In genomic region chr7:27141591-27142561, GRCh38 we compare ENCODE assay signal across 11 cellular contexts. TPM values are rescaled to one million over a fixed set of nuclear protein-coding genes. Genes with fewer than 3 reads are reported as not detected.
DNase-seq lines count a peak whose midpoint lies in the region; ATAC-seq, FAIRE-seq and TF ChIP-seq lines count a peak whose summit lies in the region.
"Had no signal": no experiment of that assay in that cellular context is flagged by ENCODE, and none has a peak within 500 bp of the region (broad histone marks: within the 10 kb centered on the region; RNA-seq: fewer than 3 reads in every experiment).

No MANE protein-coding gene starts in this region.

- H3K4me2 ChIP-seq in astrocyte (ENCODE audit: low read length): peak overlapping the region; percentile 80

- no peaks in the 10 kb centered on the region for H3K79me2 ChIP-seq in astrocyte (ENCODE audit: insufficient read depth, low read length)

- no peak for DNase-seq in astrocyte (ENCODE audit: low read depth)
- no peak for DNase-seq in kidney epithelial cell (ENCODE audit: low read depth)
- DNase-seq in skeletal muscle cell (ENCODE audit: low read depth): no peak
- no peak for DNase-seq in activated CD8-positive, alpha-beta T cell treated with anti-CD3 and anti-CD28 coated beads, Interleukin-2, amount 10 ng/mL, durations not matched to agents 7 days and 5 days
- DNase-seq: OCI-M1; stimulated activated CD4-positive, alpha-beta T cell treated with anti-CD3 and anti-CD28 coated beads, Interleukin-2, amount 100 ng/mL, for 24 hours had no signal

- H3K36me3 ChIP-seq in HEK293 (ENCODE audit: control insufficient read depth in 2 of 2, insufficient read depth in 1 of 2, low read length in 2 of 2) (peaks cover 0 to 64% of the 10 kb centered on the region in 2 experiments; a peak in 2 of 3 replicates), astrocyte (ENCODE audit: insufficient read depth, low read length) (no peaks in the 10 kb centered on the region), kidney epithelial cell (ENCODE audit: control insufficient read depth, insufficient read depth, low read length) (peaks cover 3% of the 10 kb centered on the region)

- peak overlapping the region; percentile 63 for H3K9ac ChIP-seq in astrocyte (ENCODE audit: low read length)

- TF ChIP-seq CTCF in HEK293 (tag by site-specific recombination; IDR thresholded peaks at IDR 0.05) (no peak), astrocyte (IDR thresholded peaks at IDR 0.05; ENCODE audit: insufficient read depth, low read depth, low read length) (no peak), kidney epithelial cell (IDR thresholded peaks at IDR 0.05; ENCODE audit: insufficient read depth, low read length, poor library complexity, severe bottlenecking) (no peak)

- no peaks in the 10 kb centered on the region for H3K9me3 ChIP-seq in HEK293 (ENCODE audit: control insufficient read depth, insufficient read depth, low read depth, low read length)
- peaks cover 8% of the 10 kb centered on the region for H3K9me3 ChIP-seq in astrocyte (ENCODE audit: insufficient read depth, low read depth, low read length)

- FAIRE-seq in astrocyte (lab: Jason Lieb, UNC): no peak

- no peak overlapping the region for H2AFZ ChIP-seq in astrocyte (ENCODE audit: low read depth, low read length)

- ATAC-seq in HG03571 (IDR thresholded peaks at IDR 0.05; ENCODE audit: unreplicated experiment) (no peak), GM18498 (IDR thresholded peaks at IDR 0.05; ENCODE audit: unreplicated experiment) (no peak), GM18907 (IDR thresholded peaks at IDR 0.05; ENCODE audit: unreplicated experiment) (no peak)
- no peak for ATAC-seq in activated CD8-positive, alpha-beta T cell treated with anti-CD3 and anti-CD28 coated beads, Interleukin-2, amount 10 ng/mL, durations not matched to agents 7 days and 5 days

- H3K27me3 ChIP-seq in astrocyte (ENCODE audit: insufficient read depth, low read length) (peaks cover 99% of the 10 kb centered on the region), kidney epithelial cell (ENCODE audit: control insufficient read depth, insufficient read depth, low read length) (peaks cover 2% of the 10 kb centered on the region)

- peaks cover 88% of the 10 kb centered on the region for H3K27me3 Mint-ChIP-seq in astrocyte (ENCODE audit: low read depth, unreplicated experiment)
- peaks cover 30% of the 10 kb centered on the region for H3K27me3 Mint-ChIP-seq in activated CD8-positive, alpha-beta T cell treated with anti-CD3 and anti-CD28 coated beads, Interleukin-2, amount 10 ng/mL, durations not matched to agents 7 days and 5 days (ENCODE audit: low read depth)

- CTCF ChIA-PET in HEK293 (lab: Yijun Ruan, JAX): interaction anchor here (0.6 to 4.4 kb wide), 15 partner anchors 9 to 955 kb away, joined by 3 to 29 read pairs (median 6); partner anchors contain the start of gene HOXA4
- CTCF ChIA-PET in activated CD8-positive, alpha-beta T cell treated with anti-CD3 and anti-CD28 coated beads, Interleukin-2, amount 10 ng/mL, durations not matched to agents 7 days and 5 days (lab: Charles Lee): no interaction called here

- no peaks in the 10 kb centered on the region for H3K4me1 Mint-ChIP-seq in astrocyte (ENCODE audit: low read depth, unreplicated experiment)
- H3K4me1 Mint-ChIP-seq in activated CD8-positive, alpha-beta T cell treated with anti-CD3 and anti-CD28 coated beads, Interleukin-2, amount 10 ng/mL, durations not matched to agents 7 days and 5 days (ENCODE audit: low read depth): peaks cover 2% of the 10 kb centered on the region

- peaks cover 3% of the 10 kb centered on the region for H3K36me3 Mint-ChIP-seq in astrocyte (ENCODE audit: low read depth, unreplicated experiment)
- no peaks in the 10 kb centered on the region for H3K36me3 Mint-ChIP-seq in activated CD8-positive, alpha-beta T cell treated with anti-CD3 and anti-CD28 coated beads, Interleukin-2, amount 10 ng/mL, durations not matched to agents 7 days and 5 days (ENCODE audit: low read depth)
- H3K36me3 Mint-ChIP-seq: IgD-negative memory B cell had no signal

- H3K9me3 Mint-ChIP-seq in astrocyte (ENCODE audit: unreplicated experiment): peaks cover 43% of the 10 kb centered on the region
- H3K9me3 Mint-ChIP-seq in activated CD8-positive, alpha-beta T cell treated with anti-CD3 and anti-CD28 coated beads, Interleukin-2, amount 10 ng/mL, durations not matched to agents 7 days and 5 days (ENCODE audit: insufficient read depth): no peaks in the 10 kb centered on the region
- H3K9me3 Mint-ChIP-seq: IgD-negative memory B cell had no signal

- H4K20me1 ChIP-seq in astrocyte (ENCODE audit: insufficient read depth, low read length): peaks cover 2% of the 10 kb centered on the region

- H3K4me1 ChIP-seq in HEK293 (ENCODE audit: control insufficient read depth, insufficient read depth, low read length): peaks cover 23% of the 10 kb centered on the region
- H3K4me1 ChIP-seq in astrocyte (ENCODE audit: insufficient read depth, low read length): no peaks in the 10 kb centered on the region

- H3K27ac ChIP-seq in HEK293 (ENCODE audit: extremely low read depth, low read depth, low read length) (peak overlapping the region; percentile 98), astrocyte (ENCODE audit: low read depth, low read length) (no peak overlapping the region)

- POLR2A ChIA-PET in HEK293 (lab: Yijun Ruan, JAX): interaction anchor here (0.6 to 1.3 kb wide), 9 partner anchors 21 to 772 kb away, joined by 3 to 6 read pairs (median 3); partner anchors contain the start of gene SKAP2
- POLR2A ChIA-PET in activated CD8-positive, alpha-beta T cell treated with anti-CD3 and anti-CD28 coated beads, Interleukin-2, amount 10 ng/mL, durations not matched to agents 7 days and 5 days (lab: Charles Lee): no interaction called here

- peak overlapping the region; percentile 2 for H3K27ac Mint-ChIP-seq in astrocyte (ENCODE audit: unreplicated experiment)
- H3K27ac Mint-ChIP-seq in activated CD8-positive, alpha-beta T cell treated with anti-CD3 and anti-CD28 coated beads, Interleukin-2, amount 10 ng/mL, durations not matched to agents 7 days and 5 days: no peak overlapping the region

- H3K4me3 Mint-ChIP-seq in astrocyte (ENCODE audit: unreplicated experiment): no peak overlapping the region
- H3K4me3 Mint-ChIP-seq in activated CD8-positive, alpha-beta T cell treated with anti-CD3 and anti-CD28 coated beads, Interleukin-2, amount 10 ng/mL, durations not matched to agents 7 days and 5 days: no peak overlapping the region

- H3K4me3 ChIP-seq in HEK293 (ENCODE audit: low read depth, low read length) (peak overlapping the region; percentile 79), astrocyte (ENCODE audit: insufficient read depth, low read depth, low read length) (peak overlapping the region; percentile 61), kidney epithelial cell (ENCODE audit: low read depth, low read length) (peak overlapping the region; percentile 72), skeletal muscle cell (ENCODE audit: low read depth, low read length) (peak overlapping the region; percentile 32)

TF ChIP-seq in HEK293, 187 proteins besides CTCF, POLR2A, EP300 and RAD21 (continues in another document):
- TF ChIP-seq GLIS2 (tag by site-specific recombination; IDR thresholded peaks at IDR 0.05): peak; percentile 34; the same call in 1 of the 2 replicates
- TF ChIP-seq ZNF777 (tag by site-specific recombination; IDR thresholded peaks at IDR 0.05; ENCODE audit: borderline replicate concordance): no peak
- peak; percentile 84 for TF ChIP-seq SCRT2 (tag by site-specific recombination; IDR thresholded peaks at IDR 0.05)
- TF ChIP-seq ZNF350 (tag by site-specific recombination; IDR thresholded peaks at IDR 0.05): no peak
- TF ChIP-seq ZNF223 (tag by site-specific recombination; IDR thresholded peaks at IDR 0.05): no peak
- no peak for TF ChIP-seq ZNF596 (tag by site-specific recombination; IDR thresholded peaks at IDR 0.05)
- no peak for TF ChIP-seq ZNF776 (tag by site-specific recombination; IDR thresholded peaks at IDR 0.05; ENCODE audit: borderline replicate concordance)
- TF ChIP-seq ZNF514 (tag by site-specific recombination; IDR thresholded peaks at IDR 0.05): no peak
- TF ChIP-seq ZNF155 (tag by site-specific recombination; IDR thresholded peaks at IDR 0.05): no peak
- TF ChIP-seq ZNF624 (tag by site-specific recombination; IDR thresholded peaks at IDR 0.05): no peak
- TF ChIP-seq ZSCAN4 (tag by site-specific recombination; IDR thresholded peaks at IDR 0.05): no peak
- TF ChIP-seq ZNF792 (tag by site-specific recombination; IDR thresholded peaks at IDR 0.05): no peak
- TF ChIP-seq ZNF585B (tag by site-specific recombination; IDR thresholded peaks at IDR 0.05): no peak
- no peak for TF ChIP-seq ZNF140 (tag by site-specific recombination; IDR thresholded peaks at IDR 0.05)
- TF ChIP-seq ZNF146 (tag by site-specific recombination; IDR thresholded peaks at IDR 0.05): no peak
- no peak for TF ChIP-seq ZBTB21 (tag by site-specific recombination; IDR thresholded peaks at IDR 0.05)

RNA-seq across cellular contexts. Expression of gene HOXA5, which starts 1.6 kb away (rescaled TPM):
- not detected in 2 replicates for total RNA-seq in astrocyte
- 18.8 and 19.1 TPM in 2 replicates for total RNA-seq in kidney epithelial cell
- total RNA-seq in activated CD8-positive, alpha-beta T cell treated with anti-CD3 and anti-CD28 coated beads, Interleukin-2, amount 10 ng/mL, durations not matched to agents 7 days and 5 days: not detected

RNA-seq across cellular contexts. Expression of gene HOXA6, which starts 5.7 kb away (rescaled TPM):
- not detected in 2 replicates for total RNA-seq in astrocyte
- total RNA-seq in kidney epithelial cell: 4.8 and 10.5 TPM in 2 replicates
- total RNA-seq in activated CD8-positive, alpha-beta T cell treated with anti-CD3 and anti-CD28 coated beads, Interleukin-2, amount 10 ng/mL, durations not matched to agents 7 days and 5 days: not detected

RNA-seq across cellular contexts. Expression of gene HOXA3, which starts 10.5 kb away (rescaled TPM):
- total RNA-seq in astrocyte (not detected in 2 replicates), kidney epithelial cell (17.3 and 26.4 TPM in 2 replicates)
- not detected for total RNA-seq in activated CD8-positive, alpha-beta T cell treated with anti-CD3 and anti-CD28 coated beads, Interleukin-2, amount 10 ng/mL, durations not matched to agents 7 days and 5 days

RNA-seq across cellular contexts. Expression of gene HOXA4, which starts 11.3 kb away (rescaled TPM):
- total RNA-seq in astrocyte (not detected in 2 replicates), kidney epithelial cell (4.5 and 7.4 TPM in 2 replicates)
- total RNA-seq in activated CD8-positive, alpha-beta T cell treated with anti-CD3 and anti-CD28 coated beads, Interleukin-2, amount 10 ng/mL, durations not matched to agents 7 days and 5 days: not detected

RNA-seq across cellular contexts. Expression of gene HOXA7, which starts 14.6 kb away (rescaled TPM):
- total RNA-seq in astrocyte (not detected in 2 replicates), kidney epithelial cell (28.8 and 34.2 TPM in 2 replicates)
- not detected for total RNA-seq in activated CD8-positive, alpha-beta T cell treated with anti-CD3 and anti-CD28 coated beads, Interleukin-2, amount 10 ng/mL, durations not matched to agents 7 days and 5 days

Comparison
In these comparisons a context has a peak if more than half of its experiments do, and no peak if none do; other contexts are left out.
1. RNA of gene HOXA5, which starts 1.6 kb away (total RNA-seq): 18.8 to 19.1 TPM in kidney epithelial cell; not detected in astrocyte and not detected in activated CD8-positive, alpha-beta T cell treated with anti-CD3 and anti-CD28 coated beads, Interleukin-2, amount 10 ng/mL, durations not matched to agents 7 days and 5 days; every median in the first group is over 10 times any median in the second.
2. RNA of gene HOXA3, which starts 10.5 kb away (total RNA-seq): 17.3 to 26.4 TPM in kidney epithelial cell; not detected in astrocyte and not detected in activated CD8-positive, alpha-beta T cell treated with anti-CD3 and anti-CD28 coated beads, Interleukin-2, amount 10 ng/mL, durations not matched to agents 7 days and 5 days; every median in the first group is over 10 times any median in the second.
3. Peak in every context shown above with its lines, with median percentiles within 50 percentile points of each other: H3K4me3 ChIP-seq.